Comparison of ENCODE assay signal across 17 cellular contexts in the genomic region with DNA sequence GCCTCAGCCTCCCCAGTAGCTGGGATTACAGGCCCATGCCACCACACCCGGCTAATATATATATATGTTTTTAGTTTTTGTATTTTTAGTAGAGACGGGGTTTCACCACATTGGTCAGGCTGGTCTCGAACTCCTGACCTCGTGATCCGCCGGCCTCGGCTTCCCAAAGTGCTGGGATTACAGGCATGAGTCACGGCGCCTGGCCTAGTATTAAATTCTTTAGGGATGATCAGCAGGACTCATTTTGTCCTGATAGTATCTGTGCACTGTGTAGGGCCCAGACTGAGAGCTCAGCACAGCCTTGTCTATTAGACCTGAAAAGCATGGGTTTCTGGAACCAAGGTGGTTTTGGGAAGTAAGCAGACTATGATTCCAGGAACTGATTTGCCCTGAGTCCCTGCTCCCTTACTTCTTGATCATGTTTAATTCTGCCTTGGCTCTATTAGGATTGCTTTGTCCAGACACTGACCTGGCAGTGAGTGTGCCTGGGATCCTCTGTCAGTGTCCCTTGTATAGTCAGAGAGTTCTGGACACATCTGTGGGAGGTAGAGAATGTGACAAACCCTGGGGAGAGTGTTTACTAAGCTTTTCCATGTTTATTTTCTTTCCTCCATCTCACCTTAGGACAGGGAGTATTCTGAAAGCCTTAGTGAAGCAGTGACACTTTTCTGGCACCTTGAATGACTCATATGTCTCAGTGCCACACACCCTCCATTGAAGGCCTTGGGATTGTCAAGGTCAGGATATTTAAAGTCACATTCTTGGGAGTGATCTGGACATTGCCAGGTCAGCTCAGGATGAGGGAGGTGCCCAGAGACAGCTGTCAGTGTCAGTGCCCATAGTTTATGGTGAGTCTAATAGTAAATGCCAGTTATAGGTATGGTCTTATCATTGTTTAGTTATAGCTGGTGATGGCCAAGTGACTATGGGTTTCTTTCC. TPM values are rescaled to one million over a fixed set of nuclear protein-coding genes. Genes with fewer than 3 reads are reported as not detected.
DNase-seq lines count a peak whose midpoint lies in the region; ATAC-seq and TF ChIP-seq lines count a peak whose summit lies in the region.
"Had no signal": no experiment of that assay in that cellular context is flagged by ENCODE, and none has a peak within 500 bp of the region (broad histone marks: within the 10 kb centered on the region; RNA-seq: fewer than 3 reads in every experiment).

No MANE protein-coding gene starts in this region.

- H3K4me1 ChIP-seq in smooth muscle cell (ENCODE audit: low read depth) (no peaks in the 10 kb centered on the region), Caco-2 (no peaks in the 10 kb centered on the region)

- POLR2A ChIA-PET in Caco-2 (lab: Charles Lee) = no interaction called here

- no peak overlapping the region for H2AFZ ChIP-seq in smooth muscle cell (ENCODE audit: low read depth)

- peak; percentile 91 for ATAC-seq in left ventricle myocardium superior
- ATAC-seq in activated T-helper 17 cell treated with anti-CD3 and anti-CD28 coated beads, Interleukin-2, amount 50 U/mL, for 72 hours (replicated peaks) = no peak
- ATAC-seq: activated T-cell treated with anti-CD3 and anti-CD28 coated beads, Interleukin-2, amount 50 U/mL, for 72 hours had no signal

- peak overlapping the region; percentile 17 for H3K27ac ChIP-seq in smooth muscle cell (ENCODE audit: low read depth)
- H3K27ac ChIP-seq: BLaER1 treated with 17β-estradiol and CSF1 and Interleukin-3, amounts not matched to agents 10 nM and 100 nM had no signal

- DNase-seq in LHCN-M2 (ENCODE audit: low read depth) = peak; percentile 41
- DNase-seq in astrocyte of the hippocampus (ENCODE audit: low read depth, low spot score) = peak; percentile 46
- no peak for DNase-seq in left ventricle myocardium superior
- no peak for DNase-seq in smooth muscle cell (lab: John Stamatoyannopoulos, UW; ENCODE audit: unreplicated experiment)
- DNase-seq in activated T-cell treated with anti-CD3 and anti-CD28 coated beads for 4 hours = no peak
- DNase-seq in Caco-2 = no peak
- DNase-seq: activated CD4-positive, alpha-beta T cell treated with anti-CD3 and anti-CD28 coated beads, Interleukin-2, amount 10 ng/mL, durations not matched to agents 24 days and 14 days; activated T-cell treated with anti-CD3 and anti-CD28 coated beads, Interleukin-2, amount 50 U/mL, for 72 hours; anterior cingulate cortex; Karpas-422; mesendoderm; NCI-H1694 treated with DMSO at 0.1 percent for 48 hours; NCI-H524 treated with DMSO at 0.1 percent for 48 hours; occipital lobe; stimulated activated CD4-positive, alpha-beta T cell treated with anti-CD3 and anti-CD28 coated beads, Interleukin-12 subunit alpha, Interleukin-12 subunit beta, amount 100 ng/mL, for 4 hours had no signal

- H3K36me3 ChIP-seq in smooth muscle cell (ENCODE audit: low read depth) (no peaks in the 10 kb centered on the region), Caco-2 (ENCODE audit: control insufficient read depth, insufficient read depth, low read length) (no peaks in the 10 kb centered on the region)
- H3K36me3 ChIP-seq: BLaER1 treated with 17β-estradiol and CSF1 and Interleukin-3, amounts not matched to agents 10 nM and 100 nM had no signal

- H3K79me2 ChIP-seq in smooth muscle cell (ENCODE audit: low read depth) = no peaks in the 10 kb centered on the region

- WGBS in smooth muscle cell (ENCODE audit: low lambda C conversion rate) = 57% methylated on average over 9 of the region's 9 CpGs

- intact Hi-C loops in left ventricle myocardium superior (cut with micrococcal nuclease) (no loop called here), Caco-2 (cut with micrococcal nuclease; ENCODE audit: unreplicated experiment) (no loop called here)

- peaks cover 4% of the 10 kb centered on the region for H3K9me3 Mint-ChIP-seq in activated T-helper 17 cell treated with anti-CD3 and anti-CD28 coated beads, Interleukin-2, amount 50 U/mL, for 72 hours
- H3K9me3 Mint-ChIP-seq in Caco-2 (ENCODE audit: unreplicated experiment) = no peaks in the 10 kb centered on the region

- H3K27me3 ChIP-seq in smooth muscle cell (ENCODE audit: low read depth) = no peaks in the 10 kb centered on the region
- no peaks in the 10 kb centered on the region for H3K27me3 ChIP-seq in Caco-2 (replicated peaks; ENCODE audit: control insufficient read depth, insufficient read depth, low read length)
- H3K27me3 ChIP-seq: BLaER1 treated with 17β-estradiol and CSF1 and Interleukin-3, amounts not matched to agents 10 nM and 100 nM had no signal

- H3K36me3 Mint-ChIP-seq in activated T-helper 17 cell treated with anti-CD3 and anti-CD28 coated beads, Interleukin-2, amount 50 U/mL, for 72 hours (ENCODE audit: low read depth) = no peaks in the 10 kb centered on the region
- no peaks in the 10 kb centered on the region for H3K36me3 Mint-ChIP-seq in Caco-2 (ENCODE audit: insufficient read depth, unreplicated experiment)

- H4K20me1 ChIP-seq in smooth muscle cell (ENCODE audit: low read depth) = no peaks in the 10 kb centered on the region
- H4K20me1 ChIP-seq: BLaER1 treated with 17β-estradiol and CSF1 and Interleukin-3, amounts not matched to agents 10 nM and 100 nM had no signal

- H3K4me3 ChIP-seq in smooth muscle cell = no peak overlapping the region
- H3K4me3 ChIP-seq in Caco-2 (ENCODE audit: low read depth, low read length) = no peak overlapping the region
- H3K4me3 ChIP-seq: BLaER1 treated with 17β-estradiol and CSF1 and Interleukin-3, amounts not matched to agents 10 nM and 100 nM had no signal

- no peak overlapping the region for H3K4me3 Mint-ChIP-seq in activated T-helper 17 cell treated with anti-CD3 and anti-CD28 coated beads, Interleukin-2, amount 50 U/mL, for 72 hours
- no peak overlapping the region for H3K4me3 Mint-ChIP-seq in Caco-2 (ENCODE audit: unreplicated experiment)
- H3K4me3 Mint-ChIP-seq: activated CD4-positive, alpha-beta T cell treated with anti-CD3 and anti-CD28 coated beads, Interleukin-2, amount 10 ng/mL, durations not matched to agents 24 days and 14 days; activated T-cell treated with anti-CD3 and anti-CD28 coated beads, Interleukin-2, amount 50 U/mL, for 72 hours had no signal

- H3K4me1 Mint-ChIP-seq in activated T-helper 17 cell treated with anti-CD3 and anti-CD28 coated beads, Interleukin-2, amount 50 U/mL, for 72 hours = no peaks in the 10 kb centered on the region
- no peaks in the 10 kb centered on the region for H3K4me1 Mint-ChIP-seq in Caco-2 (ENCODE audit: low read depth, unreplicated experiment)

- no peak overlapping the region for H3K4me2 ChIP-seq in smooth muscle cell
- H3K4me2 ChIP-seq: BLaER1 treated with 17β-estradiol and CSF1 and Interleukin-3, amounts not matched to agents 10 nM and 100 nM had no signal

- no peaks in the 10 kb centered on the region for H3K9me3 ChIP-seq in smooth muscle cell (replicated peaks; ENCODE audit: low read depth)
- H3K9me3 ChIP-seq in Caco-2 = 0 out of 2 replicates have a peak, but pooled peaks cover 3% of the 10 kb centered on the region

- CTCF ChIA-PET in Caco-2 (lab: Charles Lee) = interaction anchor here (1.2 kb wide), 1 partner anchor 16 kb away, joined by 3 read pairs; no protein-coding TSS in a partner anchor

- H3K9ac ChIP-seq in smooth muscle cell (ENCODE audit: low read depth) = no peak overlapping the region
- H3K9ac ChIP-seq: BLaER1 treated with 17β-estradiol and CSF1 and Interleukin-3, amounts not matched to agents 10 nM and 100 nM had no signal

- H3F3A ChIP-seq in smooth muscle cell (ENCODE audit: low read depth) = peaks cover 3% of the 10 kb centered on the region

- H3K27me3 Mint-ChIP-seq in activated T-helper 17 cell treated with anti-CD3 and anti-CD28 coated beads, Interleukin-2, amount 50 U/mL, for 72 hours = no peaks in the 10 kb centered on the region
- no peaks in the 10 kb centered on the region for H3K27me3 Mint-ChIP-seq in Caco-2 (ENCODE audit: insufficient read depth, unreplicated experiment)

- TF ChIP-seq CTCF in smooth muscle cell (IDR thresholded peaks at IDR 0.05; ENCODE audit: borderline replicate concordance, insufficient read depth, poor library complexity, severe bottlenecking) (no peak), Caco-2 (IDR thresholded peaks at IDR 0.05; ENCODE audit: insufficient read depth in 1 of 2, low read depth in 1 of 2, low read length in 1 of 2, severe bottlenecking in 1 of 2, unreplicated experiment in 1 of 2) (no peak)

- no peak overlapping the region for H3K27ac Mint-ChIP-seq in activated T-helper 17 cell treated with anti-CD3 and anti-CD28 coated beads, Interleukin-2, amount 50 U/mL, for 72 hours
- H3K27ac Mint-ChIP-seq in Caco-2 (ENCODE audit: unreplicated experiment) = no peak overlapping the region
- H3K27ac Mint-ChIP-seq: activated CD4-positive, alpha-beta T cell treated with anti-CD3 and anti-CD28 coated beads, Interleukin-2, amount 10 ng/mL, durations not matched to agents 24 days and 14 days; activated T-cell treated with anti-CD3 and anti-CD28 coated beads, Interleukin-2, amount 50 U/mL, for 72 hours had no signal

- no TSS peak for BruUV-seq in Caco-2 (replicated peaks; lab: Mats Ljungman, UMichigan)

RNA-seq across cellular contexts. Expression of a gene that starts 34.8 kb away (rescaled TPM):
- total RNA-seq in LHCN-M2 (2014; rRNA removed) = 24.3 and 31.9 TPM in 2 replicates
- polyA plus RNA-seq in LHCN-M2 (2012) = 47.8 TPM
- 104 TPM for total RNA-seq in left ventricle myocardium superior
- total RNA-seq in smooth muscle cell = 77.4 and 86.7 TPM in 2 replicates
- 61.7 and 62.0 TPM in 2 replicates for polyA plus RNA-seq in smooth muscle cell
- total RNA-seq in activated T-helper 17 cell treated with anti-CD3 and anti-CD28 coated beads, Interleukin-2, amount 50 U/mL, for 72 hours = 100 to 1,000 TPM in 1 of 2 donors, 10 to 100 TPM in 1; 68.5 to 113 TPM
- 103 and 117 TPM in 2 replicates for total RNA-seq in Caco-2 (2022)

Comparison
In these comparisons a context has a peak if more than half of its experiments do, and no peak if none do; other contexts are left out.
1. DNase-seq: peak in LHCN-M2 (single experiment) and astrocyte of the hippocampus (single experiment); none in left ventricle myocardium superior (single experiment), smooth muscle cell (single experiment), activated T-cell treated with anti-CD3 and anti-CD28 coated beads for 4 hours (single experiment) and Caco-2 (0 of 2).